Comparison of ENCODE assay signal across 28 cellular contexts in the genomic region with DNA sequence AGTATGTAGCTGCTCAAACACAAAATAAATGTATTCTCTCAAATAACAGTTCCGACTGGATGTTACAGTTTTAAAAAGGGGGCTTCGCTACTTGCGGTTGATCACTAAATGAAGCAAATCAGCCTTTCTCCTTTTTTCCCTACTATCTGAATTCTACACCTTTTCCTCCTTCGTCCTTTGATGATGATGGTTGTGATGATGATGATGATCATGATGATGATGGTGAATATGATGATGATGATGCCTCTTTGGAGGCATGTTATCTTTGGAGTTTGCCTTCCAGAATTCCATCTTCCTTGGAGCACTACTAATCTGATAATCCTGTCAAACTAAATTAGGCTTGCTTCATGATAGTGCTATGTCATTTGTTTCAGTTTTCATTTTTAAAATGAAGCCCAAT.
"Had no signal": no experiment of that assay in that cellular context is flagged by ENCODE, and none has a peak within 500 bp of the region (broad histone marks: within the 10 kb centered on the region; RNA-seq: fewer than 3 reads in every experiment).

No MANE protein-coding gene starts in this region.

- H3K9me3 ChIP-seq: testis, thyroid gland, tibial artery, upper lobe of right lung, uterus had no signal

- H3K4me1 ChIP-seq: stomach, suprapubic skin, testis, thyroid gland, tibial artery, tibial nerve, transverse colon, upper lobe of left lung, upper lobe of right lung, uterus, vagina had no signal

- H3K36me3 Mint-ChIP-seq: stimulated activated effector memory CD8-positive, alpha-beta T cell treated with anti-CD3 and anti-CD28 coated beads, Interleukin-12 subunit alpha, Interleukin-12 subunit beta, amount 100 ng/mL, for 72 hours; stimulated activated memory B cell treated with anti-CD40 and anti-IgM and Interleukin-4, amounts not matched to agents 10 μg/mL and 1 μg/mL and 100 μg/mL, for 72 hours; stimulated activated naive B cell treated with anti-CD40 and anti-IgM and Interleukin-4, amounts not matched to agents 10 μg/mL and 1 μg/mL and 100 μg/mL, for 72 hours; type B pancreatic cell had no signal

- H3K36me3 ChIP-seq: stomach, suprapubic skin, thoracic aorta, thyroid gland, tibial artery, tibial nerve, transverse colon, upper lobe of left lung, upper lobe of right lung, uterus, vagina had no signal

- H3K4me1 Mint-ChIP-seq: stimulated activated effector memory CD8-positive, alpha-beta T cell treated with anti-CD3 and anti-CD28 coated beads, Interleukin-12 subunit alpha, Interleukin-12 subunit beta, amount 100 ng/mL, for 72 hours; stimulated activated memory B cell treated with anti-CD40 and anti-IgM and Interleukin-4, amounts not matched to agents 10 μg/mL and 1 μg/mL and 100 μg/mL, for 72 hours; stimulated activated naive B cell treated with anti-CD40 and anti-IgM and Interleukin-4, amounts not matched to agents 10 μg/mL and 1 μg/mL and 100 μg/mL, for 72 hours; stimulated activated naive CD8-positive, alpha-beta T cell treated with anti-CD3 and anti-CD28 coated beads, Interleukin-15, amount 100 ng/mL, for 72 hours had no signal

- H3K4me3 ChIP-seq: stomach, suprapubic skin, testis, thoracic aorta, thyroid gland, tibial artery, tibial nerve, transverse colon, upper lobe of left lung, upper lobe of right lung, uterus, vagina had no signal

- H3K27me3 ChIP-seq: stomach, suprapubic skin, testis, thyroid gland, tibial artery, tibial nerve, transverse colon, upper lobe of left lung, upper lobe of right lung, uterus, vagina had no signal

- H3K27me3 Mint-ChIP-seq: stimulated activated memory B cell treated with anti-CD40 and anti-IgM and Interleukin-4, amounts not matched to agents 10 μg/mL and 1 μg/mL and 100 μg/mL, for 72 hours; stimulated activated naive B cell treated with anti-CD40 and anti-IgM and Interleukin-4, amounts not matched to agents 10 μg/mL and 1 μg/mL and 100 μg/mL, for 72 hours; stimulated activated naive CD8-positive, alpha-beta T cell treated with anti-CD3 and anti-CD28 coated beads, Interleukin-15, amount 100 ng/mL, for 72 hours; stimulated activated naive CD8-positive, alpha-beta T cell treated with anti-CD3 and anti-CD28 coated beads, Interleukin-15, Interleukin-2, amounts not matched to agents 100 ng/mL and 50 ng/mL, for 24 hours; type B pancreatic cell had no signal

- H3K27ac ChIP-seq: stomach, suprapubic skin, testis, thoracic aorta, thyroid gland, tibial artery, tibial nerve, transverse colon, upper lobe of left lung, upper lobe of right lung, uterus, vagina had no signal

- H3K27ac Mint-ChIP-seq: stimulated activated effector memory CD8-positive, alpha-beta T cell treated with anti-CD3 and anti-CD28 coated beads, Interleukin-12 subunit alpha, Interleukin-12 subunit beta, amount 100 ng/mL, for 72 hours; stimulated activated memory B cell treated with anti-CD40 and anti-IgM and Interleukin-4, amounts not matched to agents 10 μg/mL and 1 μg/mL and 100 μg/mL, for 72 hours; stimulated activated naive B cell treated with anti-CD40 and anti-IgM and Interleukin-4, amounts not matched to agents 10 μg/mL and 1 μg/mL and 100 μg/mL, for 72 hours; stimulated activated naive CD8-positive, alpha-beta T cell treated with anti-CD3 and anti-CD28 coated beads, Interleukin-15, amount 100 ng/mL, for 72 hours; stimulated activated naive CD8-positive, alpha-beta T cell treated with anti-CD3 and anti-CD28 coated beads, Interleukin-15, Interleukin-2, amounts not matched to agents 100 ng/mL and 50 ng/mL, for 24 hours; type B pancreatic cell had no signal

- H3K4me3 Mint-ChIP-seq: stimulated activated effector memory CD8-positive, alpha-beta T cell treated with anti-CD3 and anti-CD28 coated beads, Interleukin-12 subunit alpha, Interleukin-12 subunit beta, amount 100 ng/mL, for 72 hours; stimulated activated memory B cell treated with anti-CD40 and anti-IgM and Interleukin-4, amounts not matched to agents 10 μg/mL and 1 μg/mL and 100 μg/mL, for 72 hours; stimulated activated naive B cell treated with anti-CD40 and anti-IgM and Interleukin-4, amounts not matched to agents 10 μg/mL and 1 μg/mL and 100 μg/mL, for 72 hours; stimulated activated naive CD8-positive, alpha-beta T cell treated with anti-CD3 and anti-CD28 coated beads, Interleukin-15, amount 100 ng/mL, for 72 hours; stimulated activated naive CD8-positive, alpha-beta T cell treated with anti-CD3 and anti-CD28 coated beads, Interleukin-15, Interleukin-2, amounts not matched to agents 100 ng/mL and 50 ng/mL, for 24 hours; type B pancreatic cell had no signal

- DNase-seq: stimulated activated CD4-positive, alpha-beta T cell treated with anti-CD3 and anti-CD28 coated beads, Interleukin-2, amount 100 ng/mL, for 48 hours; stimulated activated CD4-positive, alpha-beta T cell treated with anti-CD3 and anti-CD28 coated beads, Interleukin-4, amount 100 ng/mL, for 24 hours; stimulated activated CD4-positive, alpha-beta T cell treated with anti-CD3 and anti-CD28 coated beads, Interleukin-4, amount 100 ng/mL, for 4 hours; stimulated activated CD8-positive, alpha-beta memory T cell treated with anti-CD3 and anti-CD28 coated beads, Interleukin-4, amount 100 ng/mL, for 48 hours; stimulated activated naive B cell treated with anti-CD40 and anti-IgM and Interleukin-4, amounts not matched to agents 10 μg/mL and 1 μg/mL and 100 μg/mL, for 72 hours; stimulated activated naive CD4-positive, alpha-beta T cell; stimulated activated naive CD4-positive, alpha-beta T cell treated with Interleukin-2 at 50 U/mL for 16 hours; stimulated activated naive CD8-positive, alpha-beta T cell treated with anti-CD3 and anti-CD28 coated beads, Interleukin-15, amount 100 ng/mL, for 72 hours; stimulated activated naive CD8-positive, alpha-beta T cell treated with anti-CD3 and anti-CD28 coated beads, Interleukin-15, Interleukin-2, amounts not matched to agents 100 U/mL and 50 U/mL, for 24 hours; stomach; substantia nigra; testis; thyroid gland; tibial artery; transverse colon; trophoblast cell; upper lobe of left lung; upper lobe of right lung; uterus had no signal

- ATAC-seq: stimulated activated effector memory CD8-positive, alpha-beta T cell treated with anti-CD3 and anti-CD28 coated beads, Interleukin-12 subunit alpha, Interleukin-12 subunit beta, amount 100 ng/mL, for 72 hours; stimulated activated memory B cell treated with anti-CD40 and anti-IgM and Interleukin-4, amounts not matched to agents 10 μg/mL and 1 μg/mL and 100 μg/mL, for 72 hours; stimulated activated naive B cell treated with anti-CD40 and anti-IgM and Interleukin-4, amounts not matched to agents 10 μg/mL and 1 μg/mL and 100 μg/mL, for 72 hours; stimulated activated naive CD8-positive, alpha-beta T cell treated with anti-CD3 and anti-CD28 coated beads, Interleukin-15, amount 100 ng/mL, for 72 hours; stimulated activated naive CD8-positive, alpha-beta T cell treated with anti-CD3 and anti-CD28 coated beads, Interleukin-15, Interleukin-2, amounts not matched to agents 100 U/mL and 50 U/mL, for 24 hours; upper lobe of right lung had no signal

- FAIRE-seq: urothelium cell line had no signal
